In genomic region chr2:161159829-161160225, GRCh38 we compare ENCODE assay signal across 8 cellular contexts. TPM values are rescaled to one million over a fixed set of nuclear protein-coding genes. Genes with fewer than 3 reads are reported as not detected.
DNase-seq lines count a peak whose midpoint lies in the region; ATAC-seq and TF ChIP-seq lines count a peak whose summit lies in the region.

No MANE protein-coding gene starts in this region.

- H3K36me3 ChIP-seq in SK-N-MC (ENCODE audit: insufficient read depth, low read length) (peaks cover 15% of the 10 kb centered on the region), hepatocyte (replicated peaks; ENCODE audit: insufficient read depth, low read depth) (no peaks in the 10 kb centered on the region), thoracic aorta (no peaks in the 10 kb centered on the region)

- H3K4me2 ChIP-seq in hepatocyte = peak overlapping the region; percentile 71

- ATAC-seq in GM21529 (IDR thresholded peaks at IDR 0.05; ENCODE audit: unreplicated experiment) (peak; percentile 1), thoracic aorta (ENCODE audit: insufficient number of reproducible peaks, low FRiP score, low read depth) (no peak)

- peak overlapping the region; percentile 74 for H2AFZ ChIP-seq in hepatocyte

- no peaks in the 10 kb centered on the region for H4K20me1 ChIP-seq in hepatocyte (ENCODE audit: insufficient read depth, poor library complexity, severe bottlenecking)

- H3K4me3 ChIP-seq in AG04450 (ENCODE audit: low read depth, low read length) = peak overlapping the region; percentile 85
- peak overlapping the region; percentile 98 for H3K4me3 ChIP-seq in SK-N-MC
- peak overlapping the region; percentile 1 for H3K4me3 ChIP-seq in hepatocyte
- H3K4me3 ChIP-seq in thoracic aorta = peak overlapping the region; percentile 85

- H3K4me1 ChIP-seq in hepatocyte (ENCODE audit: insufficient read depth) (peaks cover 16% of the 10 kb centered on the region), thoracic aorta (ENCODE audit: control insufficient read depth in 1 of 2, low read depth in 2 of 2) (peaks cover 19 to 29% of the 10 kb centered on the region in 2 donors)

- POLR2A ChIA-PET in AG04450 (lab: Yijun Ruan, JAX) = interaction anchor here (0.5 kb wide), 1 partner anchor 65 kb away, joined by 5 read pairs; no protein-coding TSS in a partner anchor

- H3K9me3 ChIP-seq in AG04450 (ENCODE audit: control insufficient read depth, insufficient read depth, low read length) (no peaks in the 10 kb centered on the region), SK-N-MC (ENCODE audit: low read depth, low read length) (no peaks in the 10 kb centered on the region), hepatocyte (ENCODE audit: low read depth) (no peaks in the 10 kb centered on the region), thoracic aorta (no peaks in the 10 kb centered on the region)

- H3K27ac ChIP-seq in AG04450 (ENCODE audit: low read depth, low read length) (no peak overlapping the region), SK-N-MC (peak overlapping the region; percentile 67; the same call in 1 of the 2 replicates), hepatocyte (peak overlapping the region; percentile 88), thoracic aorta (peak overlapping the region; percentile 86 to 97)

- CTCF ChIA-PET in AG04450 (lab: Charles Lee) = no interaction called here

- peaks cover 38% of the 10 kb centered on the region for H3K79me2 ChIP-seq in hepatocyte

- 10% methylated on average over 7 of the region's 7 CpGs for WGBS in hepatocyte (ENCODE audit: low lambda C conversion rate, missing lambda C conversion rate)

- H3K27me3 ChIP-seq in AG04450 (ENCODE audit: control insufficient read depth, insufficient read depth, low read length) = no peaks in the 10 kb centered on the region
- no peaks in the 10 kb centered on the region for H3K27me3 ChIP-seq in hepatocyte
- no peaks in the 10 kb centered on the region for H3K27me3 ChIP-seq in thoracic aorta (replicated peaks; ENCODE audit: insufficient read depth)

- H3K9me2 ChIP-seq in hepatocyte (replicated peaks; ENCODE audit: insufficient read depth) = no peaks in the 10 kb centered on the region

- H3K9ac ChIP-seq in SK-N-MC (ENCODE audit: insufficient read length) = peak overlapping the region; percentile 72

- DNase-seq in AG04450 (ENCODE audit: low read depth, low spot score) (no peak), SK-N-MC (ENCODE audit: low read depth, low spot score) (no peak), hepatocyte (ENCODE audit: low spot score) (no peak), thoracic aorta (ENCODE audit: low spot score) (no peak), NCI-H526 (lab: John Stamatoyannopoulos, UW) (no peak), COLO668 (lab: John Stamatoyannopoulos, UW; ENCODE audit: unreplicated experiment) (no peak)
- no peak for DNase-seq in stimulated activated CD4-positive, alpha-beta T cell treated with anti-CD3 and anti-CD28 coated beads, Interleukin-2, amount 100 ng/mL, for 48 hours

- TF ChIP-seq CTCF in AG04450 (IDR thresholded peaks at IDR 0.05; ENCODE audit: low read depth, low read length) = no peak
- no peak for TF ChIP-seq CTCF in hepatocyte (IDR thresholded peaks at IDR 0.05; ENCODE audit: poor library complexity)
- TF ChIP-seq CTCF in thoracic aorta (IDR thresholded peaks at IDR 0.05) = no peak

RNA-seq across cellular contexts. Expression of gene TANK, which starts 0.4 kb away (rescaled TPM):
- 46.9 and 56.6 TPM in 2 replicates for polyA plus RNA-seq in AG04450 (2011; rRNA removed)
- polyA minus RNA-seq in AG04450 (2011; rRNA and poly(A)+ RNA removed) = 21.4 and 44.8 TPM in 2 replicates
- 54.7 and 66.7 TPM in 2 replicates for total RNA-seq in hepatocyte
- polyA plus RNA-seq in hepatocyte = 37.6 and 45.1 TPM in 2 replicates
- total RNA-seq in thoracic aorta = 10 to 100 TPM; 59.2 to 86.8 TPM

Comparison
In these comparisons a context has a peak if more than half of its experiments do, and no peak if none do; other contexts are left out.
1. H3K4me3 ChIP-seq: peak in every context shown above with its lines; median percentile 98 in SK-N-MC; 85 in AG04450; 85 in thoracic aorta; 1 in hepatocyte.